ENCODE assay signal across 25 cellular contexts in genomic region chr2:232219932-232220331, GRCh38.
"Had no signal": no experiment of that assay in that cellular context is flagged by ENCODE, and none has a peak within 500 bp of the region (broad histone marks: within the 10 kb centered on the region; RNA-seq: fewer than 3 reads in every experiment).

No MANE protein-coding gene starts in this region.

- H3K9me3 Mint-ChIP-seq: activated CD4-positive, alpha-beta T cell treated with anti-CD3 and anti-CD28 coated beads, Interleukin-2, amount 10 ng/mL, durations not matched to agents 7 days and 5 days; central memory CD8-positive, alpha-beta T cell; dendritic cell treated with granulocyte-macrophage colony-stimulating factor and Interleukin-4, amounts not matched to agents 40 ng/mL and 50 ng/mL, for 4 days; endodermal cell; natural killer cell; neural progenitor cell; stimulated activated naive CD8-positive, alpha-beta T cell treated with anti-CD3 and anti-CD28 coated beads, Interleukin-15, Interleukin-2, amounts not matched to agents 100 ng/mL and 50 ng/mL, for 24 hours; type B pancreatic cell; WTC11 had no signal

- H3K4me3 Mint-ChIP-seq: activated CD4-positive, alpha-beta T cell treated with anti-CD3 and anti-CD28 coated beads, Interleukin-2, amount 10 ng/mL, durations not matched to agents 7 days and 5 days; activated CD8-positive, alpha-beta memory T cell treated with anti-CD3 and anti-CD28 coated beads, Interleukin-2, amount 10 ng/mL, durations not matched to agents 7 days and 5 days; activated CD8-positive, alpha-beta T cell treated with anti-CD3 and anti-CD28 coated beads, Interleukin-2, amount 10 ng/mL, durations not matched to agents 7 days and 5 days; activated naive CD8-positive, alpha-beta T cell; central memory CD8-positive, alpha-beta T cell; dendritic cell treated with granulocyte-macrophage colony-stimulating factor and Interleukin-4, amounts not matched to agents 40 ng/mL and 50 ng/mL, for 4 days; endodermal cell; natural killer cell; neural progenitor cell; stimulated activated naive CD8-positive, alpha-beta T cell treated with anti-CD3 and anti-CD28 coated beads, Interleukin-15, Interleukin-2, amounts not matched to agents 100 ng/mL and 50 ng/mL, for 24 hours; type B pancreatic cell; WTC11 had no signal

- H3K27me3 ChIP-seq: foreskin keratinocyte, heart right ventricle, neural progenitor cell, uterus had no signal

- H3K9me3 ChIP-seq: heart right ventricle, uterus had no signal

- ATAC-seq: activated CD8-positive, alpha-beta memory T cell treated with anti-CD3 and anti-CD28 coated beads, Interleukin-2, amount 10 ng/mL, durations not matched to agents 7 days and 5 days; activated CD8-positive, alpha-beta T cell treated with anti-CD3 and anti-CD28 coated beads, Interleukin-2, amount 10 ng/mL, durations not matched to agents 7 days and 5 days; esophagus mucosa; foreskin keratinocyte; heart right ventricle; natural killer cell; WTC11 had no signal

- DNase-seq: activated CD4-positive, alpha-beta T cell treated with anti-CD3 and anti-CD28 coated beads for 1 hour; activated CD4-positive, alpha-beta T cell treated with anti-CD3 and anti-CD28 coated beads, Interleukin-2, amount 10 ng/mL, durations not matched to agents 7 days and 5 days; activated CD8-positive, alpha-beta memory T cell treated with anti-CD3 and anti-CD28 coated beads, Interleukin-2, amount 10 ng/mL, durations not matched to agents 7 days and 5 days; activated CD8-positive, alpha-beta T cell treated with anti-CD3 and anti-CD28 coated beads, Interleukin-2, amount 10 ng/mL, durations not matched to agents 7 days and 5 days; activated effector memory CD4-positive, alpha-beta T cell treated with Interleukin-2 at 50 U/mL for 16 hours; activated naive CD4-positive, alpha-beta T cell treated with Interleukin-2 at 50 U/mL for 16 hours; activated T-cell treated with anti-CD3 and anti-CD28 coated beads, Interleukin-2, amount 50 U/mL, for 48 hours; anterior cingulate cortex; endodermal cell; foreskin keratinocyte; heart right ventricle; midbrain; natural killer cell; posterior cingulate gyrus; right cardiac atrium; stimulated activated CD4-positive, alpha-beta T cell treated with anti-CD3 and anti-CD28 coated beads, Interleukin-2, amount 100 ng/mL, for 48 hours; uterus had no signal

- H3K36me3 ChIP-seq: heart right ventricle, neural progenitor cell, uterus had no signal

- H3K4me2 ChIP-seq: neural progenitor cell had no signal

- H3K4me3 ChIP-seq: heart right ventricle, neural progenitor cell, uterus had no signal

- H3K27me3 Mint-ChIP-seq: activated CD4-positive, alpha-beta T cell treated with anti-CD3 and anti-CD28 coated beads, Interleukin-2, amount 10 ng/mL, durations not matched to agents 7 days and 5 days; activated CD8-positive, alpha-beta memory T cell treated with anti-CD3 and anti-CD28 coated beads, Interleukin-2, amount 10 ng/mL, durations not matched to agents 7 days and 5 days; activated naive CD8-positive, alpha-beta T cell; central memory CD8-positive, alpha-beta T cell; dendritic cell treated with granulocyte-macrophage colony-stimulating factor and Interleukin-4, amounts not matched to agents 40 ng/mL and 50 ng/mL, for 4 days; stimulated activated naive CD8-positive, alpha-beta T cell treated with anti-CD3 and anti-CD28 coated beads, Interleukin-15, Interleukin-2, amounts not matched to agents 100 ng/mL and 50 ng/mL, for 24 hours; type B pancreatic cell had no signal

- H3K4me1 Mint-ChIP-seq: endodermal cell had no signal

- H2AFZ ChIP-seq: neural progenitor cell had no signal

- H3K27ac Mint-ChIP-seq: activated CD4-positive, alpha-beta T cell treated with anti-CD3 and anti-CD28 coated beads, Interleukin-2, amount 10 ng/mL, durations not matched to agents 7 days and 5 days; activated CD8-positive, alpha-beta memory T cell treated with anti-CD3 and anti-CD28 coated beads, Interleukin-2, amount 10 ng/mL, durations not matched to agents 7 days and 5 days; dendritic cell treated with granulocyte-macrophage colony-stimulating factor and Interleukin-4, amounts not matched to agents 40 ng/mL and 50 ng/mL, for 4 days; endodermal cell; neural progenitor cell; stimulated activated naive CD8-positive, alpha-beta T cell treated with anti-CD3 and anti-CD28 coated beads, Interleukin-15, Interleukin-2, amounts not matched to agents 100 ng/mL and 50 ng/mL, for 24 hours; type B pancreatic cell; WTC11 had no signal

- H3K36me3 Mint-ChIP-seq: activated CD8-positive, alpha-beta memory T cell treated with anti-CD3 and anti-CD28 coated beads, Interleukin-2, amount 10 ng/mL, durations not matched to agents 7 days and 5 days; natural killer cell; WTC11 had no signal

- H3K9ac ChIP-seq: neural progenitor cell had no signal

- H3K4me1 ChIP-seq: foreskin keratinocyte, neural progenitor cell, uterus had no signal

- H3K27ac ChIP-seq: foreskin keratinocyte, heart right ventricle, neural progenitor cell, uterus had no signal
